16 cellular contexts compared by ENCODE assay signal in genomic region chr22:45069925-45070324, GRCh38.
DNase-seq lines count a peak whose midpoint lies in the region; TF ChIP-seq lines count a peak whose summit lies in the region.
"Had no signal": no experiment of that assay in that cellular context is flagged by ENCODE, and none has a peak within 500 bp of the region (broad histone marks: within the 10 kb centered on the region; RNA-seq: fewer than 3 reads in every experiment).

No MANE protein-coding gene starts in this region.

- DNase-seq in activated CD4-positive, alpha-beta T cell treated with anti-CD3 and anti-CD28 coated beads, Interleukin-2, amount 10 ng/mL, durations not matched to agents 24 days and 14 days: no peak
- no peak for DNase-seq in activated CD4-positive, alpha-beta T cell treated with anti-CD3 and anti-CD28 coated beads for 4 hours
- DNase-seq in HPDE6-E6E7 (ENCODE audit: extremely low spot score) (peak; percentile 54), osteoblast (ENCODE audit: insufficient read length, low spot score, missing footprints) (peak; percentile 13), uterus (no peak), ureter (ENCODE audit: low spot score) (no peak), OCI-M1 (lab: John Stamatoyannopoulos, UW) (no peak)
- DNase-seq in activated CD8-positive, alpha-beta memory T cell treated with anti-CD3 and anti-CD28 coated beads, Interleukin-2, amount 50 U/mL, for 48 hours: peak; percentile 60
- DNase-seq: lower lobe of right lung, NCI-H187, NCI-H345, retina had no signal

- peak overlapping the region; percentile 30 for H3K27ac Mint-ChIP-seq in activated CD4-positive, alpha-beta T cell treated with anti-CD3 and anti-CD28 coated beads, Interleukin-2, amount 10 ng/mL, durations not matched to agents 24 days and 14 days
- H3K27ac Mint-ChIP-seq: dendritic cell treated with granulocyte-macrophage colony-stimulating factor and Interleukin-4, amounts not matched to agents 40 ng/mL and 50 ng/mL, for 4 days; IgD-negative memory B cell had no signal

- no peaks in the 10 kb centered on the region for H3K9me3 Mint-ChIP-seq in activated CD4-positive, alpha-beta T cell treated with anti-CD3 and anti-CD28 coated beads, Interleukin-2, amount 10 ng/mL, durations not matched to agents 24 days and 14 days
- H3K9me3 Mint-ChIP-seq: dendritic cell treated with granulocyte-macrophage colony-stimulating factor and Interleukin-4, amounts not matched to agents 40 ng/mL and 50 ng/mL, for 4 days had no signal

- intact Hi-C loops in activated CD4-positive, alpha-beta T cell treated with anti-CD3 and anti-CD28 coated beads, Interleukin-2, amount 10 ng/mL, durations not matched to agents 24 days and 14 days (cut with micrococcal nuclease): no loop called here
- intact Hi-C loops in uterus (cut with DNase I; ENCODE audit: low total_unique reads): no loop called here

- H3K4me3 ChIP-seq in osteoblast (ENCODE audit: insufficient read depth, low read length): no peak overlapping the region
- no peak overlapping the region for H3K4me3 ChIP-seq in uterus
- H3K4me3 ChIP-seq: BLaER1 treated with 17β-estradiol and CSF1 and Interleukin-3, amounts not matched to agents 10 nM and 100 nM; lower lobe of right lung had no signal

- H3K9me3 ChIP-seq in osteoblast (ENCODE audit: low read depth, low read length) (no peaks in the 10 kb centered on the region), uterus (no peaks in the 10 kb centered on the region)
- H3K9me3 ChIP-seq: lower lobe of right lung had no signal

- H3K36me3 ChIP-seq in osteoblast (ENCODE audit: insufficient read depth, low read length): no peaks in the 10 kb centered on the region
- H3K36me3 ChIP-seq in uterus: no peaks in the 10 kb centered on the region
- H3K36me3 ChIP-seq: BLaER1 treated with 17β-estradiol and CSF1 and Interleukin-3, amounts not matched to agents 10 nM and 100 nM; lower lobe of right lung had no signal

- H3K4me1 Mint-ChIP-seq in activated CD4-positive, alpha-beta T cell treated with anti-CD3 and anti-CD28 coated beads, Interleukin-2, amount 10 ng/mL, durations not matched to agents 24 days and 14 days: peaks cover 9% of the 10 kb centered on the region

- peaks cover under 1% of the 10 kb centered on the region for H4K20me1 ChIP-seq in osteoblast (ENCODE audit: insufficient read depth, low read length)
- H4K20me1 ChIP-seq: BLaER1 treated with 17β-estradiol and CSF1 and Interleukin-3, amounts not matched to agents 10 nM and 100 nM had no signal

- peaks cover 19% of the 10 kb centered on the region for H3K27me3 Mint-ChIP-seq in activated CD4-positive, alpha-beta T cell treated with anti-CD3 and anti-CD28 coated beads, Interleukin-2, amount 10 ng/mL, durations not matched to agents 24 days and 14 days

- H3K27me3 ChIP-seq in osteoblast (ENCODE audit: insufficient read depth, low read length): no peaks in the 10 kb centered on the region
- peaks cover 0 to 8% of the 10 kb centered on the region in 2 donors for H3K27me3 ChIP-seq in uterus
- H3K27me3 ChIP-seq: BLaER1 treated with 17β-estradiol and CSF1 and Interleukin-3, amounts not matched to agents 10 nM and 100 nM had no signal

- no peaks in the 10 kb centered on the region for H3K79me2 ChIP-seq in osteoblast (ENCODE audit: insufficient read depth, low read length)

- no peak overlapping the region for H2AFZ ChIP-seq in osteoblast (ENCODE audit: low read length)

- H3K4me1 ChIP-seq in osteoblast (ENCODE audit: insufficient read depth, low read length) (peaks cover 17% of the 10 kb centered on the region), uterus (no peaks in the 10 kb centered on the region)
- H3K4me1 ChIP-seq: lower lobe of right lung had no signal

- no peak overlapping the region for H3K4me3 Mint-ChIP-seq in activated CD4-positive, alpha-beta T cell treated with anti-CD3 and anti-CD28 coated beads, Interleukin-2, amount 10 ng/mL, durations not matched to agents 24 days and 14 days
- H3K4me3 Mint-ChIP-seq: dendritic cell treated with granulocyte-macrophage colony-stimulating factor and Interleukin-4, amounts not matched to agents 40 ng/mL and 50 ng/mL, for 4 days; IgD-negative memory B cell had no signal

- TF ChIP-seq CTCF in osteoblast (IDR thresholded peaks at IDR 0.05; ENCODE audit: extremely low read depth, low read depth, low read length) (no peak), uterus (IDR thresholded peaks at IDR 0.05) (no peak)

- TF ChIP-seq POLR2A in uterus (IDR thresholded peaks at IDR 0.05): no peak

- H3K27ac ChIP-seq in osteoblast (ENCODE audit: low read depth, low read length) (no peak overlapping the region), uterus (no peak overlapping the region)
- H3K27ac ChIP-seq: BLaER1 treated with 17β-estradiol and CSF1 and Interleukin-3, amounts not matched to agents 10 nM and 100 nM; HL-60; lower lobe of right lung had no signal

- H3K4me2 ChIP-seq in osteoblast (ENCODE audit: insufficient read depth, low read length): no peak overlapping the region
- H3K4me2 ChIP-seq: BLaER1 treated with 17β-estradiol and CSF1 and Interleukin-3, amounts not matched to agents 10 nM and 100 nM had no signal

- H3K36me3 Mint-ChIP-seq in activated CD4-positive, alpha-beta T cell treated with anti-CD3 and anti-CD28 coated beads, Interleukin-2, amount 10 ng/mL, durations not matched to agents 24 days and 14 days (ENCODE audit: low read depth): no peaks in the 10 kb centered on the region

Comparison
In these comparisons a context has a peak if more than half of its experiments do, and no peak if none do; other contexts are left out.
1. DNase-seq: peak in HPDE6-E6E7 (single experiment), activated CD8-positive, alpha-beta memory T cell treated with anti-CD3 and anti-CD28 coated beads, Interleukin-2, amount 50 U/mL, for 48 hours (single experiment) and osteoblast (single experiment); none in activated CD4-positive, alpha-beta T cell treated with anti-CD3 and anti-CD28 coated beads, Interleukin-2, amount 10 ng/mL, durations not matched to agents 24 days and 14 days (single experiment), activated CD4-positive, alpha-beta T cell treated with anti-CD3 and anti-CD28 coated beads for 4 hours (0 of 2), uterus (0 of 2), ureter (single experiment) and OCI-M1 (single experiment).